ENCODE assay signal across 1 cellular context in the genomic region with DNA sequence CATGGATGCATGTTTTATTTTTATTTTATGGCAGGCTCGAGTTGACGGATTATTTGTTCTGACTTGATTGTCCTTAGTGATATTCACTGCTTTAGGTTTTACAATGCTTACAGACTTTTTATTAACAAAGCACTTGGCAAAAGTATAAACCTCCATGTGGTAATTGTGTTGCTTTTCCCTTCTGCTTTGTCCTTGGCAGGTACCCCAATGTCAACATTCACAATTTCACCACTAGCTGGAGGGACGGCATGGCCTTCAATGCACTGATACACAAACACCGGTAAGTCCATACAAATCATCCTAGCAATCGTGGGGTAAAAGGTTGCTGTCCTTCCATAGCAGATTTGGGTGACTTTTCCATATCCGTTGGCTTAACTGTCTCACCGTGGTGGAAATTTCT.
TF ChIP-seq lines count a peak whose summit lies in the region.

No MANE protein-coding gene starts in this region.

TF ChIP-seq in HepG2, 621 proteins besides CTCF, POLR2A, EP300 and RAD21 (continued from another document and continues in another):
- TF ChIP-seq FOXP4 (CRISPR knock-in tag; IDR thresholded peaks at IDR 0.05) (peak; percentile 46; the same call in 1 of the 2 replicates), CENPT (CRISPR knock-in tag; IDR thresholded peaks at IDR 0.05; ENCODE audit: low read depth) (no peak), STAT5B (CRISPR knock-in tag; IDR thresholded peaks at IDR 0.05) (no peak), ZNF430 (CRISPR knock-in tag; IDR thresholded peaks at IDR 0.05) (no peak), NFAT5 (CRISPR knock-in tag; IDR thresholded peaks at IDR 0.05) (no peak), ATF4 (CRISPR knock-in tag; IDR thresholded peaks at IDR 0.05) (0 out of 4 replicates have a peak, but pooled peaks of 1 of the 2 experiments have one; percentile 21), FOSL2 (CRISPR knock-in tag; IDR thresholded peaks at IDR 0.05) (peak; percentile 43), NFKBIZ (CRISPR knock-in tag; IDR thresholded peaks at IDR 0.05) (no peak), FOXA1 (IDR thresholded peaks at IDR 0.05) (no peak), FOXA1 (CRISPR knock-in tag; IDR thresholded peaks at IDR 0.05) (peak; percentile 76), TBX2 (CRISPR knock-in tag; IDR thresholded peaks at IDR 0.05; ENCODE audit: borderline replicate concordance) (peak; percentile 30; the same call in 1 of the 2 replicates), BCL6 (CRISPR knock-in tag; IDR thresholded peaks at IDR 0.05) (no peak), SOX6 (IDR thresholded peaks at IDR 0.05) (no peak), SOX6 (CRISPR knock-in tag; IDR thresholded peaks at IDR 0.05) (peak; percentile 63), ZMYM4 (CRISPR knock-in tag; IDR thresholded peaks at IDR 0.05) (peak; percentile 53), UBTF (CRISPR knock-in tag; IDR thresholded peaks at IDR 0.05) (peak; percentile 44; the same call in 1 of the 2 replicates), RXRA (CRISPR knock-in tag; IDR thresholded peaks at IDR 0.05) (no peak), MED1 (CRISPR knock-in tag; IDR thresholded peaks at IDR 0.05) (peak; percentile 91), SOX5 (CRISPR knock-in tag; IDR thresholded peaks at IDR 0.05; ENCODE audit: borderline replicate concordance) (peak; percentile 41; the same call in 1 of the 2 replicates), SOX13 (IDR thresholded peaks at IDR 0.05) (no peak), SOX13 (CRISPR knock-in tag; conservative IDR thresholded peaks at IDR 0.05 in 1 of 2, IDR thresholded peaks at IDR 0.05 in 1 of 2) (peak in 1 of 2 experiments; percentile 78; a peak in 2 of 4 replicates), ZNF501 (CRISPR knock-in tag; IDR thresholded peaks at IDR 0.05) (no peak), GATAD2A (CRISPR knock-in tag; IDR thresholded peaks at IDR 0.05) (peak; percentile 85), ISL2 (CRISPR knock-in tag; IDR thresholded peaks at IDR 0.05) (no peak; the same call in 1 of the 2 replicates), HDAC6 (IDR thresholded peaks at IDR 0.05; ENCODE audit: low read depth, low read length) (no peak), ZKSCAN8 (CRISPR knock-in tag; IDR thresholded peaks at IDR 0.05; ENCODE audit: borderline replicate concordance) (0 out of 2 replicates have a peak, but pooled peaks have one; percentile 26), NONO (IDR thresholded peaks at IDR 0.05) (no peak), NONO (CRISPR knock-in tag; conservative IDR thresholded peaks at IDR 0.05) (0 out of 2 replicates have a peak, but pooled peaks have one; percentile 17), HNF4A (CRISPR knock-in tag; IDR thresholded peaks at IDR 0.05) (peak; percentile 53), MIXL1 (CRISPR knock-in tag; IDR thresholded peaks at IDR 0.05) (0 out of 2 replicates have a peak, but pooled peaks have one; percentile 5), FOXA3 (CRISPR knock-in tag; IDR thresholded peaks at IDR 0.05) (peak; percentile 79), ZNF589 (CRISPR knock-in tag; conservative IDR thresholded peaks at IDR 0.05) (peak; percentile 59; the same call in 1 of the 2 replicates), NCOA2 (CRISPR knock-in tag; IDR thresholded peaks at IDR 0.05) (peak; percentile 66), FOXO1 (CRISPR knock-in tag; IDR thresholded peaks at IDR 0.05) (peak; percentile 69), STAT6 (CRISPR knock-in tag; IDR thresholded peaks at IDR 0.05; ENCODE audit: borderline replicate concordance) (0 out of 2 replicates have a peak, but pooled peaks have one; percentile 50), TCF7 (IDR thresholded peaks at IDR 0.05; ENCODE audit: low read depth) (no peak)
- TF ChIP-seq, protein P1, sequence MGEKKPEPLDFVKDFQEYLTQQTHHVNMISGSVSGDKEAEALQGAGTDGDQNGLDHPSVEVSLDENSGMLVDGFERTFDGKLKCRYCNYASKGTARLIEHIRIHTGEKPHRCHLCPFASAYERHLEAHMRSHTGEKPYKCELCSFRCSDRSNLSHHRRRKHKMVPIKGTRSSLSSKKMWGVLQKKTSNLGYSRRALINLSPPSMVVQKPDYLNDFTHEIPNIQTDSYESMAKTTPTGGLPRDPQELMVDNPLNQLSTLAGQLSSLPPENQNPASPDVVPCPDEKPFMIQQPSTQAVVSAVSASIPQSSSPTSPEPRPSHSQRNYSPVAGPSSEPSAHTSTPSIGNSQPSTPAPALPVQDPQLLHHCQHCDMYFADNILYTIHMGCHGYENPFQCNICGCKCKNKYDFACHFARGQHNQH (CRISPR knock-in tag; IDR thresholded peaks at IDR 0.05) = peak; percentile 55
- TF ChIP-seq, protein P2, sequence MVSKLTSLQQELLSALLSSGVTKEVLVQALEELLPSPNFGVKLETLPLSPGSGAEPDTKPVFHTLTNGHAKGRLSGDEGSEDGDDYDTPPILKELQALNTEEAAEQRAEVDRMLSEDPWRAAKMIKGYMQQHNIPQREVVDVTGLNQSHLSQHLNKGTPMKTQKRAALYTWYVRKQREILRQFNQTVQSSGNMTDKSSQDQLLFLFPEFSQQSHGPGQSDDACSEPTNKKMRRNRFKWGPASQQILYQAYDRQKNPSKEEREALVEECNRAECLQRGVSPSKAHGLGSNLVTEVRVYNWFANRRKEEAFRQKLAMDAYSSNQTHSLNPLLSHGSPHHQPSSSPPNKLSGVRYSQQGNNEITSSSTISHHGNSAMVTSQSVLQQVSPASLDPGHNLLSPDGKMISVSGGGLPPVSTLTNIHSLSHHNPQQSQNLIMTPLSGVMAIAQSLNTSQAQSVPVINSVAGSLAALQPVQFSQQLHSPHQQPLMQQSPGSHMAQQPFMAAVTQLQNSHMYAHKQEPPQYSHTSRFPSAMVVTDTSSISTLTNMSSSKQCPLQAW (CRISPR knock-in tag; IDR thresholded peaks at IDR 0.05) = 0 out of 2 replicates have a peak, but pooled peaks have one; percentile 25
- TF ChIP-seq, protein P3, sequence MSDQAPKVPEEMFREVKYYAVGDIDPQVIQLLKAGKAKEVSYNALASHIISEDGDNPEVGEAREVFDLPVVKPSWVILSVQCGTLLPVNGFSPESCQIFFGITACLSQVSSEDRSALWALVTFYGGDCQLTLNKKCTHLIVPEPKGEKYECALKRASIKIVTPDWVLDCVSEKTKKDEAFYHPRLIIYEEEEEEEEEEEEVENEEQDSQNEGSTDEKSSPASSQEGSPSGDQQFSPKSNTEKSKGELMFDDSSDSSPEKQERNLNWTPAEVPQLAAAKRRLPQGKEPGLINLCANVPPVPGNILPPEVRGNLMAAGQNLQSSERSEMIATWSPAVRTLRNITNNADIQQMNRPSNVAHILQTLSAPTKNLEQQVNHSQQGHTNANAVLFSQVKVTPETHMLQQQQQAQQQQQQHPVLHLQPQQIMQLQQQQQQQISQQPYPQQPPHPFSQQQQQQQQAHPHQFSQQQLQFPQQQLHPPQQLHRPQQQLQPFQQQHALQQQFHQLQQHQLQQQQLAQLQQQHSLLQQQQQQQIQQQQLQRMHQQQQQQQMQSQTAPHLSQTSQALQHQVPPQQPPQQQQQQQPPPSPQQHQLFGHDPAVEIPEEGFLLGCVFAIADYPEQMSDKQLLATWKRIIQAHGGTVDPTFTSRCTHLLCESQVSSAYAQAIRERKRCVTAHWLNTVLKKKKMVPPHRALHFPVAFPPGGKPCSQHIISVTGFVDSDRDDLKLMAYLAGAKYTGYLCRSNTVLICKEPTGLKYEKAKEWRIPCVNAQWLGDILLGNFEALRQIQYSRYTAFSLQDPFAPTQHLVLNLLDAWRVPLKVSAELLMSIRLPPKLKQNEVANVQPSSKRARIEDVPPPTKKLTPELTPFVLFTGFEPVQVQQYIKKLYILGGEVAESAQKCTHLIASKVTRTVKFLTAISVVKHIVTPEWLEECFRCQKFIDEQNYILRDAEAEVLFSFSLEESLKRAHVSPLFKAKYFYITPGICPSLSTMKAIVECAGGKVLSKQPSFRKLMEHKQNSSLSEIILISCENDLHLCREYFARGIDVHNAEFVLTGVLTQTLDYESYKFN (CRISPR knock-in tag; conservative IDR thresholded peaks at IDR 0.05) = peak; percentile 52; the same call in 1 of the 2 replicates
